1 cellular context compared by ENCODE assay signal in genomic region chr11:5242933-5243844, GRCh38.
TF ChIP-seq lines count a peak whose summit lies in the region.

No MANE protein-coding gene starts in this region.

TF ChIP-seq in K562, 482 proteins besides CTCF, POLR2A, EP300 and RAD21 (continued from another document):
- TF ChIP-seq, protein P1, sequence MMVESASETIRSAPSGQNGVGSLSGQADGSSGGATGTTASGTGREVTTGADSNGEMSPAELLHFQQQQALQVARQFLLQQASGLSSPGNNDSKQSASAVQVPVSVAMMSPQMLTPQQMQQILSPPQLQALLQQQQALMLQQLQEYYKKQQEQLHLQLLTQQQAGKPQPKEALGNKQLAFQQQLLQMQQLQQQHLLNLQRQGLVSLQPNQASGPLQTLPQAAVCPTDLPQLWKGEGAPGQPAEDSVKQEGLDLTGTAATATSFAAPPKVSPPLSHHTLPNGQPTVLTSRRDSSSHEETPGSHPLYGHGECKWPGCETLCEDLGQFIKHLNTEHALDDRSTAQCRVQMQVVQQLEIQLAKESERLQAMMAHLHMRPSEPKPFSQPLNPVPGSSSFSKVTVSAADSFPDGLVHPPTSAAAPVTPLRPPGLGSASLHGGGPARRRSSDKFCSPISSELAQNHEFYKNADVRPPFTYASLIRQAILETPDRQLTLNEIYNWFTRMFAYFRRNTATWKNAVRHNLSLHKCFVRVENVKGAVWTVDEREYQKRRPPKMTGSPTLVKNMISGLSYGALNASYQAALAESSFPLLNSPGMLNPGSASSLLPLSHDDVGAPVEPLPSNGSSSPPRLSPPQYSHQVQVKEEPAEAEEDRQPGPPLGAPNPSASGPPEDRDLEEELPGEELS (CRISPR knock-in tag; IDR thresholded peaks at IDR 0.05; ENCODE audit: borderline replicate concordance): peak; percentile 83; the same call in 1 of the 2 replicates
- TF ChIP-seq ELF1 (tag; IDR thresholded peaks at IDR 0.05) (0 out of 2 replicates have a peak, but pooled peaks have one; percentile 30), SOX6 (IDR thresholded peaks at IDR 0.05) (0 out of 2 replicates have a peak, but pooled peaks have one; percentile 23), RBBP5 (IDR thresholded peaks at IDR 0.05; ENCODE audit: borderline replicate concordance, insufficient read depth, low read length, poor library complexity, severe bottlenecking) (no peak), HNRNPLL (IDR thresholded peaks at IDR 0.05; ENCODE audit: low read depth, low read length, poor library complexity, severe bottlenecking) (peak; percentile 20), ZFP36 (IDR thresholded peaks at IDR 0.05; ENCODE audit: low read depth, low read length, partially characterized antibody) (no peak), E4F1 (CRISPR knock-in tag; IDR thresholded peaks at IDR 0.05; ENCODE audit: borderline replicate concordance) (no peak), TFAP4 (CRISPR knock-in tag; IDR thresholded peaks at IDR 0.05; ENCODE audit: borderline replicate concordance) (peak; percentile 9), YY1 (IDR thresholded peaks at IDR 0.05; ENCODE audit: borderline replicate concordance in 1 of 3, control insufficient read depth in 1 of 3, extremely low read depth in 1 of 3, insufficient read depth in 3 of 3, insufficient read length in 1 of 3, insufficient replicate concordance in 2 of 3, low read depth in 1 of 3, low read length in 2 of 3) (peak in 1 of 3 experiments; percentile 33), TBL1XR1 (IDR thresholded peaks at IDR 0.05; ENCODE audit: low read length in 2 of 2) (no peak), NFE2 (IDR thresholded peaks at IDR 0.05; ENCODE audit: low read depth) (0 out of 2 replicates have a peak, but pooled peaks have one; percentile 19), NCOA6 (IDR thresholded peaks at IDR 0.05) (peak; percentile 27; the same call in 1 of the 2 replicates), KAT7 (CRISPR knock-in tag; IDR thresholded peaks at IDR 0.05; ENCODE audit: borderline replicate concordance) (0 out of 2 replicates have a peak, but pooled peaks have one; percentile 43)
